In genomic region chr5:37064442-37064841, GRCh38 we compare ENCODE assay signal across 23 cellular contexts.
"Had no signal": no experiment of that assay in that cellular context is flagged by ENCODE, and none has a peak within 500 bp of the region (broad histone marks: within the 10 kb centered on the region; RNA-seq: fewer than 3 reads in every experiment).

No MANE protein-coding gene starts in this region.

- DNase-seq: dorsolateral prefrontal cortex; effector CD4-positive, alpha-beta T cell; hypothalamus; immature natural killer cell; islet precursor cell; kidney glomerular epithelial cell; left colon; left ventricle myocardium superior; mesenchymal stem cell; mucosa of descending colon; naive B cell; pancreas; stimulated activated CD4-positive, alpha-beta T cell treated with anti-CD3 and anti-CD28 coated beads, Interleukin-2, amount 100 ng/mL, for 24 hours; stimulated activated CD4-positive, alpha-beta T cell treated with anti-CD3 and anti-CD28 coated beads, Interleukin-4, amount 100 ng/mL, for 24 hours; stimulated activated naive CD4-positive, alpha-beta T cell treated with Interleukin-2 at 50 U/mL for 16 hours; stomach; thyroid gland had no signal

- H3K27me3 ChIP-seq: dorsolateral prefrontal cortex, neutrophil, pancreas, stomach, thyroid gland had no signal

- H3K27ac ChIP-seq: neutrophil, pancreas, stomach, thyroid gland had no signal

- H3K4me1 ChIP-seq: pancreas, stomach had no signal

- ATAC-seq: left colon; left ventricle myocardium superior; mucosa of descending colon; natural killer cell treated with Interleukin-12 subunit alpha and Interleukin-12 subunit beta and Interleukin-15 and Interleukin-18, amount 100 ng/mL, for 72 hours; pancreas; sciatic nerve; stimulated activated effector memory CD8-positive, alpha-beta T cell treated with anti-CD3 and anti-CD28 coated beads, Interleukin-12 subunit alpha, Interleukin-12 subunit beta, amount 100 ng/mL, for 72 hours had no signal

- FAIRE-seq: colon, pancreas had no signal

- H3K4me3 ChIP-seq: dorsolateral prefrontal cortex, lung, mucosa of descending colon, pancreas, stomach, thyroid gland had no signal

- H3K9me3 ChIP-seq: mucosa of descending colon, neutrophil, pancreas, stomach, thyroid gland had no signal
